8 cellular contexts compared by ENCODE assay signal in the genomic region with DNA sequence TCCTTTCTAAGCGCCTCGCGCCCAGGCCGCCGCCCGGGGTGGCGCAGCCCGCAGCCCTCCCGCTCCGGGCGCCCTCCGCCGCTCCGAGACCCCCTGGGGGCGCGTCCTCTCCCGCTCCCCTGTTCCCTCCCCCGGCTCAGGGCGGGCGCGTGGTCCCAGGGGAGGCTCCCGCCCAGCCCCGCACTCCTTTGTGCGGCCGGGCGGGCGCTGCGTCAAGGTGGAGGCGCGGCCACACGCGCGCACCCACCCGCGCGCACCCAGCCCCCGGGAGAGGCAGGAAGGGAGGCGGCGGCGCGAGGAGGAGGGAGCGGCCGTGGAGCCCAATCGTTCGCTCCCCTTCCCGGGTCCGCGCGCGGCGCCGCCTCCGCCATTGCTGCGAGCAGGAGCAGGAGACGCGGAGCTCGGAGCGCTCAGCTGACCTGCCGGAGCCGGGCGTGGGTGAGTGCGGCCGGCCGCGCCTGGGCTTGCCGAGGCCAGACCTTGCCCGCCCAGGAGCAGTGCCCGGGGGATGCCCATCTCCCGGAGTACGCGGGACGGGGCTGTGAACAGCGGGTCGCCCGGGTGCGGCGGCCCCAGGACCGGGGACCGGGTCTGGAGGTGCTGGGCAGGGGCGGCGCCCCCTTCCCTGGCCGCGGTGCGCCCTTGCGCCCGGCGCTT. TPM values are rescaled to one million over a fixed set of nuclear protein-coding genes. Genes with fewer than 3 reads are reported as not detected.
DNase-seq lines count a peak whose midpoint lies in the region; ATAC-seq and TF ChIP-seq lines count a peak whose summit lies in the region.

A gene with protein sequence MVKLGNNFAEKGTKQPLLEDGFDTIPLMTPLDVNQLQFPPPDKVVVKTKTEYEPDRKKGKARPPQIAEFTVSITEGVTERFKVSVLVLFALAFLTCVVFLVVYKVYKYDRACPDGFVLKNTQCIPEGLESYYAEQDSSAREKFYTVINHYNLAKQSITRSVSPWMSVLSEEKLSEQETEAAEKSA (plus strand): TSS at position 367 of the 657 bp plus-strand sequence. CDS start 528 bp downstream, outside the sequence.

- no peak for TF ChIP-seq CTCF in fibroblast of mammary gland (conservative IDR thresholded peaks at IDR 0.05; ENCODE audit: control insufficient read depth, insufficient read depth, low read depth, low read length)
- no peak for TF ChIP-seq CTCF in osteocyte (IDR thresholded peaks at IDR 0.05)

- peaks cover 56% of the 10 kb centered on the region for H3K27me3 Mint-ChIP-seq in activated T-cell treated with anti-CD3 and anti-CD28 coated beads, Interleukin-2, amount 50 U/mL, for 24 hours
- H3K27me3 Mint-ChIP-seq in osteocyte (ENCODE audit: unreplicated experiment), result peaks cover 71% of the 10 kb centered on the region

- H3K9me3 Mint-ChIP-seq in activated T-cell treated with anti-CD3 and anti-CD28 coated beads, Interleukin-2, amount 50 U/mL, for 24 hours, result no peaks in the 10 kb centered on the region
- H3K9me3 Mint-ChIP-seq in osteocyte (ENCODE audit: unreplicated experiment), result no peaks in the 10 kb centered on the region

- H3K27ac Mint-ChIP-seq in activated T-cell treated with anti-CD3 and anti-CD28 coated beads, Interleukin-2, amount 50 U/mL, for 24 hours, result no peak within 1 kb of the TSS
- no peak within 1 kb of the TSS for H3K27ac Mint-ChIP-seq in osteocyte (ENCODE audit: unreplicated experiment)

- H3K4me3 Mint-ChIP-seq in activated T-cell treated with anti-CD3 and anti-CD28 coated beads, Interleukin-2, amount 50 U/mL, for 24 hours, result peak within 1 kb of the TSS; percentile 71
- H3K4me3 Mint-ChIP-seq in osteocyte (ENCODE audit: unreplicated experiment), result peak within 1 kb of the TSS; percentile 68

- no peak for ATAC-seq in GM18907 (IDR thresholded peaks at IDR 0.05; ENCODE audit: unreplicated experiment)

- DNase-seq in Ammon's horn (ENCODE audit: low spot score), result peak; percentile 49
- no peak for DNase-seq in Jurkat, Clone E6-1 (ENCODE audit: low read depth, low spot score)
- peak; percentile 52 for DNase-seq in activated T-cell treated with anti-CD3 and anti-CD28 coated beads, Interleukin-2, amount 50 U/mL, for 24 hours
- peak; percentile 14 for DNase-seq in fibroblast of mammary gland (ENCODE audit: low read depth)
- DNase-seq in osteocyte (ENCODE audit: extremely low spot score, unreplicated experiment), result no peak
- DNase-seq in NAMALWA (ENCODE audit: low spot score), result no peak
- DNase-seq in NCI-H446 treated with DMSO at 0.1 percent for 48 hours (lab: John Stamatoyannopoulos, UW), result no peak

- peaks cover 10% of the 10 kb centered on the region for H3K4me1 Mint-ChIP-seq in activated T-cell treated with anti-CD3 and anti-CD28 coated beads, Interleukin-2, amount 50 U/mL, for 24 hours (ENCODE audit: low read depth)
- peaks cover 10% of the 10 kb centered on the region for H3K4me1 Mint-ChIP-seq in osteocyte (ENCODE audit: unreplicated experiment)

- H3K36me3 Mint-ChIP-seq in activated T-cell treated with anti-CD3 and anti-CD28 coated beads, Interleukin-2, amount 50 U/mL, for 24 hours (ENCODE audit: low read depth), result no peaks in the 10 kb centered on the region
- no peaks in the 10 kb centered on the region for H3K36me3 Mint-ChIP-seq in osteocyte (ENCODE audit: unreplicated experiment)

- peak within 1 kb of the TSS; percentile 53 for H3K4me3 ChIP-seq in Jurkat, Clone E6-1 (ENCODE audit: low read length)
- H3K4me3 ChIP-seq in fibroblast of mammary gland (ENCODE audit: control insufficient read depth, low read depth, low read length), result no peak within 1 kb of the TSS

RNA-seq across cellular contexts. Expression of the gene that starts here (rescaled TPM):
- polyA plus RNA-seq in Jurkat, Clone E6-1 (2012; ENCODE audit: insufficient read depth, insufficient read length), result 38.1 TPM
- total RNA-seq in osteocyte, result not detected in 2 replicates

Comparison
In these comparisons a context has a peak if more than half of its experiments do, and no peak if none do; other contexts are left out.
1. DNase-seq: peak in Ammon's horn (single experiment), activated T-cell treated with anti-CD3 and anti-CD28 coated beads, Interleukin-2, amount 50 U/mL, for 24 hours (single experiment) and fibroblast of mammary gland (single experiment); none in Jurkat, Clone E6-1 (single experiment), osteocyte (single experiment), NAMALWA (single experiment) and NCI-H446 treated with DMSO at 0.1 percent for 48 hours (single experiment).